1 cellular context compared by ENCODE assay signal in the genomic region with DNA sequence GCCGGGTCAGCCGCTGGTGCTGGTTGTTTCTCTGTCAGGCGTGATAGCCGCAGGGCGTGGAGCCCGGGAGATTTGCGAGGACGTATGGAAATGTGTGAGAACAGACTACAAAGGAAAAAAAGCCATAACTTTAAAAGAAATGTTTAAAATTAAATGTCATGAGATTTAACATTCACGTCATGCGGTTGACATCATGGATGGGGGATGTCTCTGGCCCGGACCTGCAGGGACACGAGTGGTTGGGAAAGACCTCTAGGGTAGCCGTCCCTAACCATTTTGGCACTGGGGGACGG.
A peak's percentile ranks its signal among the peaks of the same experiment; 100 is the strongest.
TF ChIP-seq lines count a peak whose summit lies in the region.

No MANE protein-coding gene starts in this region.

TF ChIP-seq in H1, 55 proteins besides CTCF, POLR2A, EP300 and RAD21:
- TF ChIP-seq, protein P1, sequence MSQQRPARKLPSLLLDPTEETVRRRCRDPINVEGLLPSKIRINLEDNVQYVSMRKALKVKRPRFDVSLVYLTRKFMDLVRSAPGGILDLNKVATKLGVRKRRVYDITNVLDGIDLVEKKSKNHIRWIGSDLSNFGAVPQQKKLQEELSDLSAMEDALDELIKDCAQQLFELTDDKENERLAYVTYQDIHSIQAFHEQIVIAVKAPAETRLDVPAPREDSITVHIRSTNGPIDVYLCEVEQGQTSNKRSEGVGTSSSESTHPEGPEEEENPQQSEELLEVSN (IDR thresholded peaks at IDR 0.05), result peak; percentile 46; the same call in 1 of the 2 replicates
- TF ChIP-seq RNF2 (IDR thresholded peaks at IDR 0.05; ENCODE audit: borderline replicate concordance, low read depth, low read length, missing control alignments, poor library complexity, severe bottlenecking) (peak; percentile 73), KDM1A (IDR thresholded peaks at IDR 0.05; ENCODE audit: borderline replicate concordance, low read length) (peak; percentile 27; the same call in 1 of the 2 replicates), HDAC2 (IDR thresholded peaks at IDR 0.05; ENCODE audit: borderline replicate concordance in 1 of 2, low read depth in 2 of 2, low read length in 2 of 2) (peak in 1 of 2 experiments; percentile 3; a peak in 1 of 4 replicates), ASH2L (IDR thresholded peaks at IDR 0.05; ENCODE audit: low read length) (peak; percentile 5), EGR1 (IDR thresholded peaks at IDR 0.05; ENCODE audit: borderline replicate concordance, low read depth, low read length) (no peak), GTF2F1 (IDR thresholded peaks at IDR 0.05; ENCODE audit: borderline replicate concordance, low read depth, low read length) (peak; percentile 74; the same call in 1 of the 2 replicates), CHD2 (IDR thresholded peaks at IDR 0.05; ENCODE audit: low read length) (peak; percentile 1; the same call in 1 of the 2 replicates), SP4 (IDR thresholded peaks at IDR 0.05; ENCODE audit: low read length) (no peak; the same call in 1 of the 2 replicates)
